25 cellular contexts compared by ENCODE assay signal in genomic region chr4:74755486-74755885, GRCh38. TPM values are rescaled to one million over a fixed set of nuclear protein-coding genes. Genes with fewer than 3 reads are reported as not detected.
DNase-seq lines count a peak whose midpoint lies in the region; ATAC-seq and TF ChIP-seq lines count a peak whose summit lies in the region.
"Had no signal": no experiment of that assay in that cellular context is flagged by ENCODE, and none has a peak within 500 bp of the region (broad histone marks: within the 10 kb centered on the region; RNA-seq: fewer than 3 reads in every experiment).

No MANE protein-coding gene starts in this region.

- no peaks in the 10 kb centered on the region for H3K4me1 Mint-ChIP-seq in stimulated activated effector memory CD8-positive, alpha-beta T cell treated with anti-CD3 and anti-CD28 coated beads, Interleukin-12 subunit alpha, Interleukin-12 subunit beta, amount 100 ng/mL, for 72 hours
- no peaks in the 10 kb centered on the region for H3K4me1 Mint-ChIP-seq in effector memory CD8-positive, alpha-beta T cell (ENCODE audit: low read depth in 2 of 2)
- H3K4me1 Mint-ChIP-seq: activated B cell treated with CpG ODN at 0.5 μM for 24 hours; activated CD4-positive, alpha-beta memory T cell treated with anti-CD3 and anti-CD28 coated beads, Interleukin-2, amount 10 ng/mL, durations not matched to agents 7 days and 5 days; CD4-positive, CD25-positive, alpha-beta regulatory T cell; stimulated activated naive CD8-positive, alpha-beta T cell treated with anti-CD3 and anti-CD28 coated beads, Interleukin-15, amount 100 ng/mL, for 72 hours had no signal

- TF ChIP-seq CTCF in esophagus muscularis mucosa (IDR thresholded peaks at IDR 0.05), result no peak
- TF ChIP-seq CTCF in lower lobe of right lung (IDR thresholded peaks at IDR 0.05), result no peak

- 56% methylated on average over 7 of the region's 7 CpGs for WGBS in esophagus muscularis mucosa

- H3K4me1 ChIP-seq in esophagus muscularis mucosa, result peaks cover 0 to 48% (median 37%) of the 10 kb centered on the region in 4 donors
- H3K4me1 ChIP-seq in lower lobe of right lung, result no peaks in the 10 kb centered on the region
- H3K4me1 ChIP-seq: vagina had no signal

- no peak for TF ChIP-seq POLR2A in esophagus muscularis mucosa (IDR thresholded peaks at IDR 0.05; ENCODE audit: low read depth)

- H3K9me3 ChIP-seq in esophagus muscularis mucosa (no peaks in the 10 kb centered on the region), lower lobe of right lung (no peaks in the 10 kb centered on the region)
- H3K9me3 ChIP-seq: SK-N-SH, vagina had no signal

- no peaks in the 10 kb centered on the region for H3K27me3 Mint-ChIP-seq in effector memory CD8-positive, alpha-beta T cell
- H3K27me3 Mint-ChIP-seq: activated CD4-positive, alpha-beta memory T cell treated with anti-CD3 and anti-CD28 coated beads, Interleukin-2, amount 10 ng/mL, durations not matched to agents 7 days and 5 days; CD4-positive, CD25-positive, alpha-beta regulatory T cell had no signal

- H3K27me3 ChIP-seq in esophagus muscularis mucosa, result no peaks in the 10 kb centered on the region
- no peaks in the 10 kb centered on the region for H3K27me3 ChIP-seq in lower lobe of right lung (ENCODE audit: low read depth)
- H3K27me3 ChIP-seq in H7 (ENCODE audit: control insufficient read depth, insufficient read depth, low read length), result no peaks in the 10 kb centered on the region
- H3K27me3 ChIP-seq: vagina had no signal

- no peak for TF ChIP-seq EP300 in Ishikawa (IDR thresholded peaks at IDR 0.05; ENCODE audit: borderline replicate concordance)
- no peak for TF ChIP-seq EP300 in esophagus muscularis mucosa (IDR thresholded peaks at IDR 0.05)

- H3K4me3 ChIP-seq in esophagus muscularis mucosa, result no peak overlapping the region
- H3K4me3 ChIP-seq in lower lobe of right lung, result no peak overlapping the region
- no peak overlapping the region for H3K4me3 ChIP-seq in H7 (ENCODE audit: insufficient read depth, low read depth, low read length)
- H3K4me3 ChIP-seq: GM12878, vagina had no signal

- peak; percentile 94 to 97 for ATAC-seq in lower lobe of right lung
- ATAC-seq in stimulated activated effector memory CD8-positive, alpha-beta T cell treated with anti-CD3 and anti-CD28 coated beads, Interleukin-12 subunit alpha, Interleukin-12 subunit beta, amount 100 ng/mL, for 72 hours, result peak; percentile 26
- ATAC-seq in GM21526 (IDR thresholded peaks at IDR 0.05; ENCODE audit: low FRiP score, unreplicated experiment), result no peak
- no peak for ATAC-seq in effector memory CD8-positive, alpha-beta T cell (replicated peaks)
- ATAC-seq: GM12878; HCT116; left colon; stimulated activated naive CD8-positive, alpha-beta T cell treated with anti-CD3 and anti-CD28 coated beads, Interleukin-15, amount 100 ng/mL, for 72 hours had no signal

- H3K27ac Mint-ChIP-seq in stimulated activated effector memory CD8-positive, alpha-beta T cell treated with anti-CD3 and anti-CD28 coated beads, Interleukin-12 subunit alpha, Interleukin-12 subunit beta, amount 100 ng/mL, for 72 hours, result no peak overlapping the region
- H3K27ac Mint-ChIP-seq in effector memory CD8-positive, alpha-beta T cell, result no peak overlapping the region
- H3K27ac Mint-ChIP-seq: activated B cell treated with CpG ODN at 0.5 μM for 24 hours; activated CD4-positive, alpha-beta memory T cell treated with anti-CD3 and anti-CD28 coated beads, Interleukin-2, amount 10 ng/mL, durations not matched to agents 7 days and 5 days; activated naive CD4-positive, alpha-beta T cell treated with anti-CD3 and anti-CD28 coated beads for 36 hours; CD4-positive, CD25-positive, alpha-beta regulatory T cell had no signal

- no peaks in the 10 kb centered on the region for H3K9me3 Mint-ChIP-seq in stimulated activated effector memory CD8-positive, alpha-beta T cell treated with anti-CD3 and anti-CD28 coated beads, Interleukin-12 subunit alpha, Interleukin-12 subunit beta, amount 100 ng/mL, for 72 hours
- H3K9me3 Mint-ChIP-seq in effector memory CD8-positive, alpha-beta T cell, result peaks cover 0 to 4% of the 10 kb centered on the region in 2 donors
- H3K9me3 Mint-ChIP-seq: activated B cell treated with CpG ODN at 0.5 μM for 24 hours; activated CD4-positive, alpha-beta memory T cell treated with anti-CD3 and anti-CD28 coated beads, Interleukin-2, amount 10 ng/mL, durations not matched to agents 7 days and 5 days; activated naive CD4-positive, alpha-beta T cell treated with anti-CD3 and anti-CD28 coated beads for 36 hours; stimulated activated naive CD8-positive, alpha-beta T cell treated with anti-CD3 and anti-CD28 coated beads, Interleukin-15, amount 100 ng/mL, for 72 hours had no signal

- no peak for TF ChIP-seq RAD21 in Ishikawa (IDR thresholded peaks at IDR 0.05; ENCODE audit: low read depth)

- H3K36me3 Mint-ChIP-seq in stimulated activated effector memory CD8-positive, alpha-beta T cell treated with anti-CD3 and anti-CD28 coated beads, Interleukin-12 subunit alpha, Interleukin-12 subunit beta, amount 100 ng/mL, for 72 hours, result no peaks in the 10 kb centered on the region
- H3K36me3 Mint-ChIP-seq in effector memory CD8-positive, alpha-beta T cell (ENCODE audit: insufficient read depth), result no peaks in the 10 kb centered on the region
- H3K36me3 Mint-ChIP-seq: CD4-positive, CD25-positive, alpha-beta regulatory T cell had no signal

- no peaks in the 10 kb centered on the region for H3K36me3 ChIP-seq in esophagus muscularis mucosa
- no peaks in the 10 kb centered on the region for H3K36me3 ChIP-seq in lower lobe of right lung
- no peaks in the 10 kb centered on the region for H3K36me3 ChIP-seq in H7 (replicated peaks; ENCODE audit: control insufficient read depth, insufficient read depth, low read length)
- H3K36me3 ChIP-seq: vagina had no signal

- H3K27ac ChIP-seq in esophagus muscularis mucosa (replicated peaks in 1 of 4) (peak overlapping the region; percentile 51 to 68 (median 62)), lower lobe of right lung (peak overlapping the region; percentile 57)
- H3K27ac ChIP-seq: vagina had no signal

- no peak for DNase-seq in esophagus muscularis mucosa (ENCODE audit: extremely low spot score)
- DNase-seq in lower lobe of right lung, result peak; percentile 66
- DNase-seq in stimulated activated effector memory CD8-positive, alpha-beta T cell treated with anti-CD3 and anti-CD28 coated beads, Interleukin-12 subunit alpha, Interleukin-12 subunit beta, amount 100 ng/mL, for 72 hours (ENCODE audit: low spot score in 2 of 2), result no peak
- DNase-seq in HuH-7.5 (ENCODE audit: low spot score), result no peak
- no peak for DNase-seq in effector memory CD8-positive, alpha-beta T cell
- DNase-seq in H7, result no peak
- DNase-seq: activated B cell treated with CpG ODN at 0.5 μM for 24 hours; activated CD4-positive, alpha-beta memory T cell treated with anti-CD3 and anti-CD28 coated beads, Interleukin-2, amount 10 ng/mL, durations not matched to agents 7 days and 5 days; activated naive CD4-positive, alpha-beta T cell treated with anti-CD3 and anti-CD28 coated beads for 36 hours; CD4-positive, CD25-positive, alpha-beta regulatory T cell; cortex of kidney; DMS53; IMR-90; MV-4-11; NCI-H2029; occipital lobe; SK-N-SH; stimulated activated CD4-positive, alpha-beta T cell treated with anti-CD3 and anti-CD28 coated beads, Interleukin-1b, Interleukin-23, amount 100 ng/mL, for 48 hours; stimulated activated naive CD8-positive, alpha-beta T cell treated with anti-CD3 and anti-CD28 coated beads, Interleukin-15, amount 100 ng/mL, for 72 hours had no signal

- no peak overlapping the region for H3K4me3 Mint-ChIP-seq in stimulated activated effector memory CD8-positive, alpha-beta T cell treated with anti-CD3 and anti-CD28 coated beads, Interleukin-12 subunit alpha, Interleukin-12 subunit beta, amount 100 ng/mL, for 72 hours
- H3K4me3 Mint-ChIP-seq in effector memory CD8-positive, alpha-beta T cell, result no peak overlapping the region
- H3K4me3 Mint-ChIP-seq: activated B cell treated with CpG ODN at 0.5 μM for 24 hours; activated CD4-positive, alpha-beta memory T cell treated with anti-CD3 and anti-CD28 coated beads, Interleukin-2, amount 10 ng/mL, durations not matched to agents 7 days and 5 days; activated naive CD4-positive, alpha-beta T cell treated with anti-CD3 and anti-CD28 coated beads for 36 hours; CD4-positive, CD25-positive, alpha-beta regulatory T cell; stimulated activated naive CD8-positive, alpha-beta T cell treated with anti-CD3 and anti-CD28 coated beads, Interleukin-15, amount 100 ng/mL, for 72 hours had no signal

- intact Hi-C loops in esophagus muscularis mucosa (cut with DNase I), result loop anchor here (10.0 kb wide), 1 partner anchor 61 kb away; no protein-coding TSS in a partner anchor
- intact Hi-C loops in lower lobe of right lung (cut with DNase I), result no loop called here

TF ChIP-seq in Ishikawa, 13 proteins besides CTCF, POLR2A, EP300 and RAD21 (continues in another document):
- no peak for TF ChIP-seq TEAD4 (IDR thresholded peaks at IDR 0.05)
- TF ChIP-seq TCF12 (IDR thresholded peaks at IDR 0.05; ENCODE audit: low read depth), result no peak
- 0 out of 2 replicates have a peak, but pooled peaks have one; percentile 23 for TF ChIP-seq CEBPB (IDR thresholded peaks at IDR 0.05)
- TF ChIP-seq YY1 (IDR thresholded peaks at IDR 0.05; ENCODE audit: low read depth), result no peak
- TF ChIP-seq, protein P1, sequence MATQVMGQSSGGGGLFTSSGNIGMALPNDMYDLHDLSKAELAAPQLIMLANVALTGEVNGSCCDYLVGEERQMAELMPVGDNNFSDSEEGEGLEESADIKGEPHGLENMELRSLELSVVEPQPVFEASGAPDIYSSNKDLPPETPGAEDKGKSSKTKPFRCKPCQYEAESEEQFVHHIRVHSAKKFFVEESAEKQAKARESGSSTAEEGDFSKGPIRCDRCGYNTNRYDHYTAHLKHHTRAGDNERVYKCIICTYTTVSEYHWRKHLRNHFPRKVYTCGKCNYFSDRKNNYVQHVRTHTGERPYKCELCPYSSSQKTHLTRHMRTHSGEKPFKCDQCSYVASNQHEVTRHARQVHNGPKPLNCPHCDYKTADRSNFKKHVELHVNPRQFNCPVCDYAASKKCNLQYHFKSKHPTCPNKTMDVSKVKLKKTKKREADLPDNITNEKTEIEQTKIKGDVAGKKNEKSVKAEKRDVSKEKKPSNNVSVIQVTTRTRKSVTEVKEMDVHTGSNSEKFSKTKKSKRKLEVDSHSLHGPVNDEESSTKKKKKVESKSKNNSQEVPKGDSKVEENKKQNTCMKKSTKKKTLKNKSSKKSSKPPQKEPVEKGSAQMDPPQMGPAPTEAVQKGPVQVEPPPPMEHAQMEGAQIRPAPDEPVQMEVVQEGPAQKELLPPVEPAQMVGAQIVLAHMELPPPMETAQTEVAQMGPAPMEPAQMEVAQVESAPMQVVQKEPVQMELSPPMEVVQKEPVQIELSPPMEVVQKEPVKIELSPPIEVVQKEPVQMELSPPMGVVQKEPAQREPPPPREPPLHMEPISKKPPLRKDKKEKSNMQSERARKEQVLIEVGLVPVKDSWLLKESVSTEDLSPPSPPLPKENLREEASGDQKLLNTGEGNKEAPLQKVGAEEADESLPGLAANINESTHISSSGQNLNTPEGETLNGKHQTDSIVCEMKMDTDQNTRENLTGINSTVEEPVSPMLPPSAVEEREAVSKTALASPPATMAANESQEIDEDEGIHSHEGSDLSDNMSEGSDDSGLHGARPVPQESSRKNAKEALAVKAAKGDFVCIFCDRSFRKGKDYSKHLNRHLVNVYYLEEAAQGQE (IDR thresholded peaks at IDR 0.05; ENCODE audit: low read depth), result no peak

RNA-seq across cellular contexts. Expression of gene BTC, which starts 38.8 kb away (rescaled TPM):
- total RNA-seq in esophagus muscularis mucosa (10 to 100 TPM; 40.6 to 83.0 (median 51.5) TPM), lower lobe of right lung (2.9 TPM)
- 0.14 TPM in 1 of 2 replicates, not detected in the other for total RNA-seq in H7 (2014; rRNA removed; shearing (Covaris generic))
- total RNA-seq: activated B cell treated with CpG ODN at 0.5 μM for 24 hours; activated CD4-positive, alpha-beta memory T cell treated with anti-CD3 and anti-CD28 coated beads, Interleukin-2, amount 10 ng/mL, durations not matched to agents 7 days and 5 days; activated naive CD4-positive, alpha-beta T cell treated with anti-CD3 and anti-CD28 coated beads for 36 hours; CD4-positive, CD25-positive, alpha-beta regulatory T cell; GM12878; IMR-90 had no signal

Comparison
In these comparisons a context has a peak if more than half of its experiments do, and no peak if none do; other contexts are left out.
1. ATAC-seq: peak in lower lobe of right lung (2 of 2) and stimulated activated effector memory CD8-positive, alpha-beta T cell treated with anti-CD3 and anti-CD28 coated beads, Interleukin-12 subunit alpha, Interleukin-12 subunit beta, amount 100 ng/mL, for 72 hours (single experiment); none in GM21526 (single experiment) and effector memory CD8-positive, alpha-beta T cell (single experiment).
2. RNA of gene BTC, which starts 38.8 kb away (total RNA-seq): 40.6 to 83.0 TPM in esophagus muscularis mucosa; 2.9 TPM in lower lobe of right lung (single experiment) and 0.14 TPM in H7; every median in the first group is over 10 times any median in the second.